8 cellular contexts compared by ENCODE assay signal in genomic region chr3:30353711-30354467, GRCh38.
DNase-seq lines count a peak whose midpoint lies in the region; ATAC-seq and TF ChIP-seq lines count a peak whose summit lies in the region.

No MANE protein-coding gene starts in this region.

- H3K4me1 ChIP-seq in CD4-positive, CD25-positive, alpha-beta regulatory T cell (ENCODE audit: control insufficient read depth, insufficient read depth, low read length, poor library complexity, severe bottlenecking): peaks cover 56% of the 10 kb centered on the region
- peaks cover 7% of the 10 kb centered on the region for H3K4me1 ChIP-seq in endodermal cell (ENCODE audit: control insufficient read depth, insufficient read depth, low read length)

- peaks cover 38% of the 10 kb centered on the region for H3K27me3 Mint-ChIP-seq in CD4-positive, CD25-positive, alpha-beta regulatory T cell
- H3K27me3 Mint-ChIP-seq in endodermal cell (ENCODE audit: insufficient read depth): no peaks in the 10 kb centered on the region

- ATAC-seq in CD4-positive, CD25-positive, alpha-beta regulatory T cell (ENCODE audit: low read depth in 2 of 2): peak; percentile 99 to 100
- ATAC-seq in GM21528 (IDR thresholded peaks at IDR 0.05; ENCODE audit: low FRiP score, unreplicated experiment): peak; percentile 99
- peak; percentile 99 for ATAC-seq in activated naive CD4-positive, alpha-beta T cell treated with anti-CD3 and anti-CD28 coated beads, Interleukin-2, amount 50 U/mL, for 72 hours

- H3K36me3 Mint-ChIP-seq in CD4-positive, CD25-positive, alpha-beta regulatory T cell: no peaks in the 10 kb centered on the region
- H3K36me3 Mint-ChIP-seq in activated naive CD4-positive, alpha-beta T cell treated with anti-CD3 and anti-CD28 coated beads, Interleukin-2, amount 50 U/mL, for 72 hours: no peaks in the 10 kb centered on the region
- H3K36me3 Mint-ChIP-seq in endodermal cell (ENCODE audit: low read depth): no peaks in the 10 kb centered on the region

- 100% methylated on average over 1 of the region's 1 CpG; no CpG with 5 or more reads in 1 of the 2 experiments for WGBS in endodermal cell (ENCODE audit: insufficient coverage in 1 of 2, insufficient read length in 1 of 2), 2 experiments

- TF ChIP-seq CTCF in endodermal cell (conservative IDR thresholded peaks at IDR 0.05): no peak

- H3K9ac ChIP-seq in endodermal cell (ENCODE audit: extremely low read depth, low read length, poor library complexity, severe bottlenecking): no peak overlapping the region

- H3K9me3 Mint-ChIP-seq in CD4-positive, CD25-positive, alpha-beta regulatory T cell: no peaks in the 10 kb centered on the region
- H3K9me3 Mint-ChIP-seq in activated naive CD4-positive, alpha-beta T cell treated with anti-CD3 and anti-CD28 coated beads, Interleukin-2, amount 50 U/mL, for 72 hours: no peaks in the 10 kb centered on the region
- no peaks in the 10 kb centered on the region for H3K9me3 Mint-ChIP-seq in endodermal cell

- peaks cover 33 to 88% (median 62%) of the 10 kb centered on the region in 4 donors for H3K4me1 Mint-ChIP-seq in CD4-positive, CD25-positive, alpha-beta regulatory T cell
- H3K4me1 Mint-ChIP-seq in endodermal cell: peaks cover 11% of the 10 kb centered on the region

- H3K9me3 ChIP-seq in CD4-positive, CD25-positive, alpha-beta regulatory T cell (ENCODE audit: control insufficient read depth in 2 of 2, low read length in 2 of 2): no peaks in the 10 kb centered on the region
- no peaks in the 10 kb centered on the region for H3K9me3 ChIP-seq in endodermal cell (ENCODE audit: control insufficient read depth, low read length)

- H3K4me3 Mint-ChIP-seq in CD4-positive, CD25-positive, alpha-beta regulatory T cell: peak overlapping the region; percentile 29 to 81 (median 62)
- H3K4me3 Mint-ChIP-seq in endodermal cell: no peak overlapping the region

- peak; percentile 33 to 93 (median 88) for DNase-seq in CD4-positive, CD25-positive, alpha-beta regulatory T cell
- peak; percentile 10 to 18 for DNase-seq in Kasumi-1 (lab: John Stamatoyannopoulos, UW)
- peak in 1 of 2 donors; percentile 36 for DNase-seq in activated naive CD4-positive, alpha-beta T cell treated with anti-CD3 and anti-CD28 coated beads, Interleukin-2, amount 50 U/mL, for 72 hours (ENCODE audit: low spot score in 2 of 2)
- peak; percentile 4 for DNase-seq in stimulated activated CD4-positive, alpha-beta T cell treated with anti-CD3 and anti-CD28 coated beads, Interleukin-4, amount 100 ng/mL, for 1 hour
- no peak for DNase-seq in medulla oblongata (ENCODE audit: extremely low spot score)
- DNase-seq in endodermal cell: no peak
- no peak for DNase-seq in NCI-H1930 (lab: John Stamatoyannopoulos, UW)

- H3K27ac Mint-ChIP-seq in CD4-positive, CD25-positive, alpha-beta regulatory T cell: peak overlapping the region in 2 of 3 donors; percentile 88 to 89
- peak overlapping the region in 1 of 2 donors; percentile 37 for H3K27ac Mint-ChIP-seq in activated naive CD4-positive, alpha-beta T cell treated with anti-CD3 and anti-CD28 coated beads, Interleukin-2, amount 50 U/mL, for 72 hours
- no peak overlapping the region for H3K27ac Mint-ChIP-seq in endodermal cell

- peak overlapping the region; percentile 9 for H3K27ac ChIP-seq in CD4-positive, CD25-positive, alpha-beta regulatory T cell (ENCODE audit: insufficient read depth, low read length, poor library complexity, severe bottlenecking)
- no peak overlapping the region for H3K27ac ChIP-seq in endodermal cell (ENCODE audit: low read depth, low read length)

- peak overlapping the region; percentile 55 for H3K4me3 ChIP-seq in CD4-positive, CD25-positive, alpha-beta regulatory T cell (ENCODE audit: low read depth, low read length)
- no peak overlapping the region for H3K4me3 ChIP-seq in endodermal cell (ENCODE audit: low read length)

- no peaks in the 10 kb centered on the region for H3K36me3 ChIP-seq in CD4-positive, CD25-positive, alpha-beta regulatory T cell (ENCODE audit: control insufficient read depth, insufficient read depth, low read length)
- H3K36me3 ChIP-seq in endodermal cell (ENCODE audit: control insufficient read depth, insufficient read depth, low read length): no peaks in the 10 kb centered on the region

- peaks cover 5% of the 10 kb centered on the region for H3K27me3 ChIP-seq in CD4-positive, CD25-positive, alpha-beta regulatory T cell (ENCODE audit: control insufficient read depth, insufficient read depth, low read length)
- H3K27me3 ChIP-seq in endodermal cell (ENCODE audit: control insufficient read depth, insufficient read depth, low read length, poor library complexity, severe bottlenecking): no peaks in the 10 kb centered on the region

Comparison
In these comparisons a context has a peak if more than half of its experiments do, and no peak if none do; other contexts are left out.
1. DNase-seq: peak in CD4-positive, CD25-positive, alpha-beta regulatory T cell (3 of 3), Kasumi-1 (2 of 2) and stimulated activated CD4-positive, alpha-beta T cell treated with anti-CD3 and anti-CD28 coated beads, Interleukin-4, amount 100 ng/mL, for 1 hour (single experiment); none in medulla oblongata (single experiment), endodermal cell (single experiment) and NCI-H1930 (0 of 2).
2. Peak in every context shown above with its lines, with median percentiles within 50 percentile points of each other: ATAC-seq.